1 cellular context compared by ENCODE assay signal in the genomic region with DNA sequence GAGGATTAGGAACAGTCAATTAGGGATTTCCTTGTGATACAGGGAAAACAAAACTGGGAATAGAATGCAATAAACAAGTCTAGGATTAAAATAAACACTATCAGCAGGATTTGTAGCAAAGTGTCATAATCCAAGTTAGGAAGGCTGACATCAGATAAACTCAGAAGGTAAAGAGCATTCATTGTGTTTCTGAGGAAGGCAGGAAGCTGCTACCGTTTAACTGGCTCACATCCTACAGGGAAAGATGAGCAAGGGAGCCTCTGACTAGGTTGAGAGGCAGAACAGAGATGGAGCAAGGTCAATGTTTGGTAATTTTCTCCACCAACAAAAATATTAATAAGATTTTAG.
TF ChIP-seq lines count a peak whose summit lies in the region.

No MANE protein-coding gene starts in this region.

TF ChIP-seq in HepG2, 621 proteins besides CTCF, POLR2A, EP300 and RAD21:
- TF ChIP-seq GRHL1 (CRISPR knock-in tag; conservative IDR thresholded peaks at IDR 0.05) (no peak), ZFP82 (CRISPR knock-in tag; IDR thresholded peaks at IDR 0.05; ENCODE audit: borderline replicate concordance) (no peak), ZNF598 (CRISPR knock-in tag; IDR thresholded peaks at IDR 0.05; ENCODE audit: borderline replicate concordance) (no peak), NR3C1 (CRISPR knock-in tag; IDR thresholded peaks at IDR 0.05) (no peak), NR2F6 (IDR thresholded peaks at IDR 0.05) (no peak), NR2F6 (CRISPR knock-in tag; IDR thresholded peaks at IDR 0.05) (no peak), ZNF841 (CRISPR knock-in tag; IDR thresholded peaks at IDR 0.05; ENCODE audit: borderline replicate concordance) (no peak), ZNF362 (CRISPR knock-in tag; IDR thresholded peaks at IDR 0.05; ENCODE audit: borderline replicate concordance) (no peak), GPBP1L1 (CRISPR knock-in tag; IDR thresholded peaks at IDR 0.05) (no peak), ZNF660 (CRISPR knock-in tag; IDR thresholded peaks at IDR 0.05; ENCODE audit: borderline replicate concordance, low read depth) (no peak), HDAC2 (CRISPR knock-in tag; IDR thresholded peaks at IDR 0.05) (no peak)
- TF ChIP-seq, protein P1, sequence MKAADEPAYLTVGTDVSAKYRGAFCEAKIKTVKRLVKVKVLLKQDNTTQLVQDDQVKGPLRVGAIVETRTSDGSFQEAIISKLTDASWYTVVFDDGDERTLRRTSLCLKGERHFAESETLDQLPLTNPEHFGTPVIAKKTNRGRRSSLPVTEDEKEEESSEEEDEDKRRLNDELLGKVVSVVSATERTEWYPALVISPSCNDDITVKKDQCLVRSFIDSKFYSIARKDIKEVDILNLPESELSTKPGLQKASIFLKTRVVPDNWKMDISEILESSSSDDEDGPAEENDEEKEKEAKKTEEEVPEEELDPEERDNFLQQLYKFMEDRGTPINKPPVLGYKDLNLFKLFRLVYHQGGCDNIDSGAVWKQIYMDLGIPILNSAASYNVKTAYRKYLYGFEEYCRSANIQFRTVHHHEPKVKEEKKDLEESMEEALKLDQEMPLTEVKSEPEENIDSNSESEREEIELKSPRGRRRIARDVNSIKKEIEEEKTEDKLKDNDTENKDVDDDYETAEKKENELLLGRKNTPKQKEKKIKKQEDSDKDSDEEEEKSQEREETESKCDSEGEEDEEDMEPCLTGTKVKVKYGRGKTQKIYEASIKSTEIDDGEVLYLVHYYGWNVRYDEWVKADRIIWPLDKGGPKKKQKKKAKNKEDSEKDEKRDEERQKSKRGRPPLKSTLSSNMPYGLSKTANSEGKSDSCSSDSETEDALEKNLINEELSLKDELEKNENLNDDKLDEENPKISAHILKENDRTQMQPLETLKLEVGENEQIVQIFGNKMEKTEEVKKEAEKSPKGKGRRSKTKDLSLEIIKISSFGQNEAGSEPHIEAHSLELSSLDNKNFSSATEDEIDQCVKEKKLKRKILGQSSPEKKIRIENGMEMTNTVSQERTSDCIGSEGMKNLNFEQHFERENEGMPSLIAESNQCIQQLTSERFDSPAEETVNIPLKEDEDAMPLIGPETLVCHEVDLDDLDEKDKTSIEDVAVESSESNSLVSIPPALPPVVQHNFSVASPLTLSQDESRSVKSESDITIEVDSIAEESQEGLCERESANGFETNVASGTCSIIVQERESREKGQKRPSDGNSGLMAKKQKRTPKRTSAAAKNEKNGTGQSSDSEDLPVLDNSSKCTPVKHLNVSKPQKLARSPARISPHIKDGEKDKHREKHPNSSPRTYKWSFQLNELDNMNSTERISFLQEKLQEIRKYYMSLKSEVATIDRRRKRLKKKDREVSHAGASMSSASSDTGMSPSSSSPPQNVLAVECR (CRISPR knock-in tag; IDR thresholded peaks at IDR 0.05; ENCODE audit: borderline replicate concordance), result no peak
- TF ChIP-seq, protein P2, sequence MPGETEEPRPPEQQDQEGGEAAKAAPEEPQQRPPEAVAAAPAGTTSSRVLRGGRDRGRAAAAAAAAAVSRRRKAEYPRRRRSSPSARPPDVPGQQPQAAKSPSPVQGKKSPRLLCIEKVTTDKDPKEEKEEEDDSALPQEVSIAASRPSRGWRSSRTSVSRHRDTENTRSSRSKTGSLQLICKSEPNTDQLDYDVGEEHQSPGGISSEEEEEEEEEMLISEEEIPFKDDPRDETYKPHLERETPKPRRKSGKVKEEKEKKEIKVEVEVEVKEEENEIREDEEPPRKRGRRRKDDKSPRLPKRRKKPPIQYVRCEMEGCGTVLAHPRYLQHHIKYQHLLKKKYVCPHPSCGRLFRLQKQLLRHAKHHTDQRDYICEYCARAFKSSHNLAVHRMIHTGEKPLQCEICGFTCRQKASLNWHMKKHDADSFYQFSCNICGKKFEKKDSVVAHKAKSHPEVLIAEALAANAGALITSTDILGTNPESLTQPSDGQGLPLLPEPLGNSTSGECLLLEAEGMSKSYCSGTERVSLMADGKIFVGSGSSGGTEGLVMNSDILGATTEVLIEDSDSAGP (CRISPR knock-in tag; IDR thresholded peaks at IDR 0.05; ENCODE audit: borderline replicate concordance), result no peak
